ENCODE assay signal across 8 cellular contexts in the genomic region with DNA sequence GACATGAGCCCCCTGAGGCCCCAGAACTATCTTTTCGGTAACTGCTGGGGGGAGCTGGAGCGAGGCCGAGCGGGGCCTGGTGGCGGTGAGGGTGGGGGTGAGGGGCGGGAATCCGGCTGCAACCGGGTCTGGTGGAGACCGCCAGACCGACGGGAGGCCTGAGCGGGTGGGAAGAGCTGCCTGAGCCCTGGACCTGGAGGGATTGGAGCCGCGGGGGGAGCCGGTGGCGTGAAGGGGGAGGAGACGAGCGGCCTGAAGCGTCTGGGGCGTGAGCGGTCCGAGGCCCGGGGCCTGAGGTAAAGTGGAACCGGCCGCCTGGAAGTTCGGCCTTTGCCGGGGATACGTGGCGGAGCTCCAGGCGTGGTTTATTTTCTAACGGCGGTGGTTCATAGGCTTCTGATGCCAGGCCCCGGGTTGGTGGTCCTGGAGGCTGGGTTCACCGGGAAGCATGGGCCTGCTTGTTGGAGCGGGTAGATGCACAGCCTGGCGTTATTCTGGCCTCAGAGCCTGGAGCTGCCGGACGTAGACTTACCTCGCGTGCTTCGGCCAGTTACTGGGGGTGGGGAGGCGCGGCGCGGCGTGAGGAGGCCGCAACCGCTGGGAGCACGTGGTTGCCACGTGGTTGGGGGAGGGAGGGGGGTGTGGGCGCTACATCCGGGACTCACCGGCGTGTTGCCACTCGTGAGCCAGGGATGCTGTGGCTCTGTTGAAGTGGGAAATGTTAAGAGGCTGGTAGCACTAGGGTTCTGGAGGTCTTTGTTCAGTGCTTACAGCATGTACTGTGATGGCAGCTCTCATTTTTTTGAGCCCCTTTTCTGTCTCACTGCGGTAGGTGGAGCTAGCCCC. TPM values are rescaled to one million over a fixed set of nuclear protein-coding genes. Genes with fewer than 3 reads are reported as not detected.
DNase-seq lines count a peak whose midpoint lies in the region; ATAC-seq and TF ChIP-seq lines count a peak whose summit lies in the region.

No MANE protein-coding gene starts in this region.

- ATAC-seq in GM18505 (IDR thresholded peaks at IDR 0.05; ENCODE audit: unreplicated experiment) (peak; percentile 33), HG02981 (IDR thresholded peaks at IDR 0.05; ENCODE audit: unreplicated experiment) (peak; percentile 30)

- peak; percentile 42 for DNase-seq in 8988T
- peak; percentile 77 for DNase-seq in NCI-H226
- DNase-seq in activated CD4-positive, alpha-beta T cell treated with anti-CD3 and anti-CD28 coated beads, Interleukin-2, amount 50 U/mL, for 4 hours: peak; percentile 82 to 83
- peak; percentile 39 to 81 for DNase-seq in dermis microvascular lymphatic vessel endothelial cell (ENCODE audit: low read depth in 2 of 2)
- DNase-seq in lower leg skin (ENCODE audit: low spot score in 2 of 2): peak; percentile 75 to 96
- peak; percentile 79 to 82 for DNase-seq in stimulated activated CD4-positive, alpha-beta T cell treated with anti-CD3 and anti-CD28 coated beads, Interleukin-4, amount 100 ng/mL, for 48 hours (ENCODE audit: low read depth in 2 of 2)

- TF ChIP-seq POLR2A in GM18505 (IDR thresholded peaks at IDR 0.05; ENCODE audit: borderline replicate concordance, extremely low read depth, insufficient read depth, insufficient read length) (no peak), lower leg skin (IDR thresholded peaks at IDR 0.05) (no peak)

- 0 to 1% methylated on average over 35 to 49 of the region's 56 CpGs for WGBS in lower leg skin, 2 donors

- no peak for TF ChIP-seq CTCF in lower leg skin (IDR thresholded peaks at IDR 0.05)

- H3K4me3 ChIP-seq in lower leg skin (ENCODE audit: low read depth, poor library complexity, severe bottlenecking): peak overlapping the region; percentile 76

- intact Hi-C loops in lower leg skin (cut with DNase I; ENCODE audit: low total_unique reads): no loop called here

RNA-seq across cellular contexts. Expression of a gene that starts 0.5 kb away (rescaled TPM):
- total RNA-seq in dermis microvascular lymphatic vessel endothelial cell: 643 and 1,004 TPM in 2 replicates
- 1,000 to 10,000 TPM in 1 of 4 donors, 100 to 1,000 TPM in 3; 435 to 1,440 (median 518) TPM for total RNA-seq in lower leg skin

RNA-seq across cellular contexts. Expression of a gene that starts 31.3 kb away (rescaled TPM):
- not detected in 2 replicates for total RNA-seq in dermis microvascular lymphatic vessel endothelial cell
- 1 to 10 TPM in 1 of 4 donors, under 1 TPM in 1, not detected in 2; 0.27 to 2.5 TPM for total RNA-seq in lower leg skin

Comparison
In these comparisons a context has a peak if more than half of its experiments do, and no peak if none do; other contexts are left out.
1. Peak in every context shown above with its lines: DNase-seq, ATAC-seq and H3K4me3 ChIP-seq.